19 cellular contexts compared by ENCODE assay signal in genomic region chr12:31647106-31647505, GRCh38. TPM values are rescaled to one million over a fixed set of nuclear protein-coding genes. Genes with fewer than 3 reads are reported as not detected.
DNase-seq lines count a peak whose midpoint lies in the region; ATAC-seq and TF ChIP-seq lines count a peak whose summit lies in the region.
"Had no signal": no experiment of that assay in that cellular context is flagged by ENCODE, and none has a peak within 500 bp of the region (broad histone marks: within the 10 kb centered on the region; RNA-seq: fewer than 3 reads in every experiment).

No MANE protein-coding gene starts in this region.

- H3K4me1 ChIP-seq in SJCRH30, result 0 out of 2 replicates have a peak, but pooled peaks cover 3% of the 10 kb centered on the region
- H3K4me1 ChIP-seq: BLaER1, parathyroid adenoma had no signal

- no peak for TF ChIP-seq CTCF in mesothelial cell of epicardium (IDR thresholded peaks at IDR 0.05; ENCODE audit: unreplicated experiment)

- H3K27ac Mint-ChIP-seq in mesothelial cell of epicardium, result peak overlapping the region; percentile 1
- H3K27ac Mint-ChIP-seq: effector memory CD8-positive, alpha-beta T cell; stimulated activated effector memory CD8-positive, alpha-beta T cell treated with anti-CD3 and anti-CD28 coated beads, Interleukin-12 subunit alpha, Interleukin-12 subunit beta, amount 100 ng/mL, for 72 hours had no signal

- H3K9me3 ChIP-seq in MG63, result no peaks in the 10 kb centered on the region
- no peaks in the 10 kb centered on the region for H3K9me3 ChIP-seq in SJCRH30 (replicated peaks)
- H3K9me3 ChIP-seq: BLaER1, heart right ventricle, lower lobe of right lung had no signal

- no peak for ATAC-seq in GM21528 (IDR thresholded peaks at IDR 0.05; ENCODE audit: low FRiP score, unreplicated experiment)
- no peak for ATAC-seq in HG02642 (IDR thresholded peaks at IDR 0.05; ENCODE audit: poor library complexity, unreplicated experiment)
- ATAC-seq: effector memory CD8-positive, alpha-beta T cell; heart right ventricle; K562; stimulated activated effector memory CD8-positive, alpha-beta T cell treated with anti-CD3 and anti-CD28 coated beads, Interleukin-12 subunit alpha, Interleukin-12 subunit beta, amount 100 ng/mL, for 72 hours had no signal

- H3K36me3 ChIP-seq in MG63, result peaks cover 3% of the 10 kb centered on the region; the same call in 1 of the 2 replicates
- no peaks in the 10 kb centered on the region for H3K36me3 ChIP-seq in SJCRH30
- H3K36me3 ChIP-seq: BLaER1, heart right ventricle, lower lobe of right lung had no signal

- H3K27me3 Mint-ChIP-seq in mesothelial cell of epicardium (ENCODE audit: low read depth), result no peaks in the 10 kb centered on the region

- no peaks in the 10 kb centered on the region for H3K36me3 Mint-ChIP-seq in mesothelial cell of epicardium
- H3K36me3 Mint-ChIP-seq: stimulated activated effector memory CD8-positive, alpha-beta T cell treated with anti-CD3 and anti-CD28 coated beads, Interleukin-12 subunit alpha, Interleukin-12 subunit beta, amount 100 ng/mL, for 72 hours had no signal

- H3K9me3 Mint-ChIP-seq in mesothelial cell of epicardium, result no peaks in the 10 kb centered on the region
- H3K9me3 Mint-ChIP-seq: effector memory CD8-positive, alpha-beta T cell; stimulated activated effector memory CD8-positive, alpha-beta T cell treated with anti-CD3 and anti-CD28 coated beads, Interleukin-12 subunit alpha, Interleukin-12 subunit beta, amount 100 ng/mL, for 72 hours had no signal

- DNase-seq in Caki2 (ENCODE audit: low read depth) (peak; percentile 61), MG63 (peak; percentile 55), astrocyte of the hippocampus (ENCODE audit: low read depth, low spot score) (peak; percentile 15), mesothelial cell of epicardium (ENCODE audit: low spot score in 2 of 2, unreplicated experiment in 2 of 2) (no peak), SJCRH30 (no peak), HuH-7 (ENCODE audit: low spot score) (no peak)
- DNase-seq: activated T-cell treated with anti-CD3 and anti-CD28 coated beads, Interleukin-2, amount 50 U/mL, for 1 hour; anterior cingulate cortex; effector memory CD8-positive, alpha-beta T cell; heart right ventricle; lower lobe of right lung; NCI-H2227 treated with DMSO at 0.1 percent for 48 hours; RPMI8226 had no signal

- H3K27ac ChIP-seq in SJCRH30, result no peak overlapping the region
- H3K27ac ChIP-seq: BLaER1, heart right ventricle, lower lobe of right lung, parathyroid adenoma had no signal

- H3K4me3 ChIP-seq in MG63 (no peak overlapping the region), SJCRH30 (no peak overlapping the region)
- H3K4me3 ChIP-seq: BLaER1, heart right ventricle, K562, lower lobe of right lung had no signal

- no peak overlapping the region for H3K4me3 Mint-ChIP-seq in mesothelial cell of epicardium
- H3K4me3 Mint-ChIP-seq: effector memory CD8-positive, alpha-beta T cell; stimulated activated effector memory CD8-positive, alpha-beta T cell treated with anti-CD3 and anti-CD28 coated beads, Interleukin-12 subunit alpha, Interleukin-12 subunit beta, amount 100 ng/mL, for 72 hours had no signal

- in situ Hi-C loops in Caki2 (cut with HindIII; ENCODE audit: low pct_unique_long_range_greater_than_20kb, low sequenced_read_pairs), result no loop called here

- H3K4me1 Mint-ChIP-seq in mesothelial cell of epicardium, result peaks cover 13% of the 10 kb centered on the region
- H3K4me1 Mint-ChIP-seq: stimulated activated effector memory CD8-positive, alpha-beta T cell treated with anti-CD3 and anti-CD28 coated beads, Interleukin-12 subunit alpha, Interleukin-12 subunit beta, amount 100 ng/mL, for 72 hours had no signal

- no peaks in the 10 kb centered on the region for H3K27me3 ChIP-seq in MG63
- no peaks in the 10 kb centered on the region for H3K27me3 ChIP-seq in SJCRH30
- H3K27me3 ChIP-seq: BLaER1, heart right ventricle had no signal

RNA-seq across cellular contexts. Expression of gene ETFBKMT, which starts 12.4 kb away (rescaled TPM):
- total RNA-seq in Caki2 (2014; rRNA removed; shearing (Covaris generic); ENCODE audit: low replicate concordance), result 0.81 TPM in 1 of 2 replicates, not detected in the other
- 4.8 and 20.9 TPM in 2 replicates for total RNA-seq in MG63 (2014; rRNA removed; shearing (Covaris generic); ENCODE audit: low replicate concordance)
- 1.6 to 2.6 TPM (median 1.8 TPM) in 3 replicates for total RNA-seq in mesothelial cell of epicardium
- total RNA-seq in SJCRH30 (2014; rRNA removed; shearing (Covaris generic)), result 0.49 and 1.0 TPM in 2 replicates

RNA-seq across cellular contexts. Expression of gene DENND5B, which starts 56.2 kb away (rescaled TPM):
- 8.3 and 27.7 TPM in 2 replicates for total RNA-seq in Caki2 (2014; rRNA removed; shearing (Covaris generic); ENCODE audit: low replicate concordance)
- 8.7 and 14.5 TPM in 2 replicates for total RNA-seq in MG63 (2014; rRNA removed; shearing (Covaris generic); ENCODE audit: low replicate concordance)
- 27.1 to 27.7 TPM (median 27.2 TPM) in 3 replicates for total RNA-seq in mesothelial cell of epicardium
- total RNA-seq in SJCRH30 (2014; rRNA removed; shearing (Covaris generic)), result 20.8 and 22.4 TPM in 2 replicates

Comparison
In these comparisons a context has a peak if more than half of its experiments do, and no peak if none do; other contexts are left out.
1. DNase-seq: peak in Caki2 (single experiment), MG63 (single experiment) and astrocyte of the hippocampus (single experiment); none in mesothelial cell of epicardium (0 of 2), SJCRH30 (0 of 2) and HuH-7 (single experiment).